Comparison of ENCODE assay signal across 10 cellular contexts in the genomic region with DNA sequence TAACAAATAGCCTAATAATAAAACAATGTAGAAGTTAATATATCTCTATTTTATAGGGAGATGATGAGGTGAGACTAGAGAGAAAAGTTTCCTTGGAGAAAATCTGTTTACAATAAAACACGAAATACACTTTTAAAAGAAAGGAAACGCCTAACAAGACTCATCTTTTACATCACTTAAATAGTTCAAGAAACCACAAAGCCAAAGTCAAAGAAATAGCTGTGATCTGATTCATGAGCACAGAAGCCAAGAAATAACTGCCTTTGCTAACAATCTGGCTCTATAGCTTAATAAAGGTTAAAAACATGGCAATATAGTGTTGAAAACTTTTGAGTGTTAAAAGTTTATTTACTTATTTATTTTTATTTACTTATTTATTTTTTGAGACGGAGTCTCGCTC.
A peak's percentile ranks its signal among the peaks of the same experiment; 100 is the strongest.
DNase-seq lines count a peak whose midpoint lies in the region; ATAC-seq and TF ChIP-seq lines count a peak whose summit lies in the region.
"Had no signal": no experiment of that assay in that cellular context is flagged by ENCODE, and none has a peak within 500 bp of the region (broad histone marks: within the 10 kb centered on the region; RNA-seq: fewer than 3 reads in every experiment).

No MANE protein-coding gene starts in this region.

- no peak overlapping the region for H3K4me3 ChIP-seq in H7 (ENCODE audit: insufficient read depth, low read depth, low read length)
- H3K4me3 ChIP-seq in CD8-positive, alpha-beta memory T cell (ENCODE audit: low read length) = no peak overlapping the region

- no peak overlapping the region for H3K27ac ChIP-seq in CD8-positive, alpha-beta memory T cell (ENCODE audit: low read depth, low read length)

- peaks cover 37% of the 10 kb centered on the region for H3K4me1 Mint-ChIP-seq in MCF 10A (ENCODE audit: insufficient read depth, unreplicated experiment)
- H3K4me1 Mint-ChIP-seq in CD8-positive, alpha-beta memory T cell = peaks cover 17 to 30% (median 29%) of the 10 kb centered on the region in 3 donors

- H3K27me3 Mint-ChIP-seq in MCF 10A (ENCODE audit: insufficient read depth, unreplicated experiment) = no peaks in the 10 kb centered on the region
- peaks cover 0 to 1% of the 10 kb centered on the region in 2 donors for H3K27me3 Mint-ChIP-seq in CD8-positive, alpha-beta memory T cell

- CTCF ChIA-PET in MCF 10A (lab: Yijun Ruan, JAX) = interaction anchor here (0.6 to 1.4 kb wide), 6 partner anchors 22 to 234 kb away, joined by 3 to 5 read pairs (median 4); no protein-coding TSS in a partner anchor
- CTCF ChIA-PET in CD8-positive, alpha-beta memory T cell (lab: Charles Lee) = no interaction called here

- no peak for ATAC-seq in GM18511 (IDR thresholded peaks at IDR 0.05; ENCODE audit: unreplicated experiment)

- H3K27me3 ChIP-seq in H7 (ENCODE audit: control insufficient read depth, insufficient read depth, low read length) = no peaks in the 10 kb centered on the region
- no peaks in the 10 kb centered on the region for H3K27me3 ChIP-seq in CD8-positive, alpha-beta memory T cell (ENCODE audit: insufficient read depth, low read length, poor library complexity, severe bottlenecking)

- DNase-seq in AG08396 (ENCODE audit: low spot score) (peak; percentile 48), HT1080 (ENCODE audit: low read depth) (peak; percentile 88), MCF 10A (ENCODE audit: unreplicated experiment) (peak; percentile 92), myocyte (ENCODE audit: low read depth) (peak; percentile 87), H7 (no peak), NCI-H187 treated with DMSO at 0.1 percent for 48 hours (lab: John Stamatoyannopoulos, UW) (no peak)
- no peak for DNase-seq in CD8-positive, alpha-beta memory T cell
- DNase-seq: activated CD4-positive, alpha-beta T cell treated with anti-CD3 and anti-CD28 coated beads for 4 hours; NCI-H1436 treated with DMSO at 0.1 percent for 48 hours had no signal

- peak overlapping the region; percentile 79 for H3K27ac Mint-ChIP-seq in MCF 10A (ENCODE audit: low read depth, unreplicated experiment)
- H3K27ac Mint-ChIP-seq in CD8-positive, alpha-beta memory T cell = no peak overlapping the region

- peak overlapping the region; percentile 72 for H3K4me3 Mint-ChIP-seq in MCF 10A (ENCODE audit: unreplicated experiment)
- no peak overlapping the region for H3K4me3 Mint-ChIP-seq in CD8-positive, alpha-beta memory T cell

- H3K36me3 Mint-ChIP-seq in MCF 10A (ENCODE audit: insufficient read depth, unreplicated experiment) = peaks cover 20% of the 10 kb centered on the region
- peaks cover 0 to 14% (median 9%) of the 10 kb centered on the region in 3 donors for H3K36me3 Mint-ChIP-seq in CD8-positive, alpha-beta memory T cell

- intact Hi-C loops in MCF 10A (cut with micrococcal nuclease) = loop anchor here (1.0 to 2.0 kb wide), 4 partner anchors 26 to 151 kb away; a partner anchor contains a TSS

- H3K36me3 ChIP-seq in H7 (replicated peaks; ENCODE audit: control insufficient read depth, insufficient read depth, low read length) = no peaks in the 10 kb centered on the region
- no peaks in the 10 kb centered on the region for H3K36me3 ChIP-seq in CD8-positive, alpha-beta memory T cell (ENCODE audit: insufficient read depth, low read length)

- H3K9me3 Mint-ChIP-seq in MCF 10A (ENCODE audit: unreplicated experiment) = no peaks in the 10 kb centered on the region
- no peaks in the 10 kb centered on the region for H3K9me3 Mint-ChIP-seq in CD8-positive, alpha-beta memory T cell

- BruUV-seq in MCF 10A (replicated peaks; lab: Mats Ljungman, UMichigan) = TSS peak; percentile 79

- POLR2A ChIA-PET in MCF 10A (lab: Yijun Ruan, JAX) = interaction anchor here (0.7 to 7.8 kb wide), 23 partner anchors 8 to 740 kb away, joined by 3 to 67 read pairs (median 4); a partner anchor contains a TSS
- POLR2A ChIA-PET in CD8-positive, alpha-beta memory T cell (lab: Charles Lee) = no interaction called here

- no peak for TF ChIP-seq CTCF in MCF 10A (IDR thresholded peaks at IDR 0.05; ENCODE audit: unreplicated experiment)

- H3K4me1 ChIP-seq in CD8-positive, alpha-beta memory T cell (ENCODE audit: insufficient read depth, low read length) = peaks cover 13% of the 10 kb centered on the region

- H3K9me3 ChIP-seq in CD8-positive, alpha-beta memory T cell (ENCODE audit: low read length) = no peaks in the 10 kb centered on the region

Comparison
In these comparisons a context has a peak if more than half of its experiments do, and no peak if none do; other contexts are left out.
1. DNase-seq: peak in AG08396 (single experiment), HT1080 (single experiment), MCF 10A (single experiment) and myocyte (single experiment); none in H7 (single experiment), NCI-H187 treated with DMSO at 0.1 percent for 48 hours (single experiment) and CD8-positive, alpha-beta memory T cell (0 of 5).